In the genomic region with DNA sequence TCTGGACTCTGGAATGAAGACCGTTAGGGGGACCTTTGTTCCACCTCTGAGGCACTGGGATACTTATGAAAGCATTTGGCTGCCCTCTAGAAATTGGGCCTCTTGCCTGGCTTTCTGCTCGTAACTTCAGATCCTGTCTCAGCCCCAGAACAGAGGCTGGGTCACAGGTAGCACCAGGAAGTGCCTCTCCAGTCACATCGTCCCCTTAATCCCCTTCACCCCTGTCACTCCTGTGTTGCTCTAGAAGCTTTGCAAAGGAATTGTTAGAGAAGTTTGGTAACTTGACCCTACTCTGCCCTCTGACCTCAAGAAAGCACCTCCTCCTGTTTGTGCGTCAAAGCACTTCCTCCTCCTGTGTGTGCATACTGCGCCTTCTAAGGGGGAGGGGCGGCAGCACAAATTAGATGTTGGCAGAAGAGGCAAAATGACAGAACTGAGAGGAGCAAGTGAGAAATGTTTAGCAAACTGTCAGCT, we compare ENCODE assay signal across 12 cellular contexts.
A peak's percentile ranks its signal among the peaks of the same experiment; 100 is the strongest.
DNase-seq lines count a peak whose midpoint lies in the region; ATAC-seq, FAIRE-seq and TF ChIP-seq lines count a peak whose summit lies in the region.
"Had no signal": no experiment of that assay in that cellular context is flagged by ENCODE, and none has a peak within 500 bp of the region (broad histone marks: within the 10 kb centered on the region; RNA-seq: fewer than 3 reads in every experiment).

No MANE protein-coding gene starts in this region.

- no peak overlapping the region for H3K27ac ChIP-seq in liver (ENCODE audit: low read depth in 1 of 2, low read length in 2 of 2)
- H3K27ac ChIP-seq in HepG2 (ENCODE audit: extremely low read length, insufficient read depth, low read length): no peak overlapping the region
- peak overlapping the region; percentile 59 for H3K27ac ChIP-seq in thymus (ENCODE audit: low read depth)
- H3K27ac ChIP-seq: BLaER1 had no signal

- no peaks in the 10 kb centered on the region for H4K20me1 ChIP-seq in HepG2 (ENCODE audit: insufficient read depth, low read length)
- H4K20me1 ChIP-seq: BLaER1 had no signal

- no peaks in the 10 kb centered on the region for H3K9me3 ChIP-seq in liver (ENCODE audit: control insufficient read depth in 4 of 4, low read length in 3 of 4)
- H3K9me3 ChIP-seq in HepG2 (ENCODE audit: low read length): no peaks in the 10 kb centered on the region
- H3K9me3 ChIP-seq in thymus (ENCODE audit: control insufficient read depth): no peaks in the 10 kb centered on the region

- no peak for TF ChIP-seq EP300 in HepG2 (IDR thresholded peaks at IDR 0.05; ENCODE audit: low read depth in 2 of 2, low read length in 2 of 2)
- TF ChIP-seq EP300 in HepG2 (CRISPR knock-in tag; IDR thresholded peaks at IDR 0.05; ENCODE audit: borderline replicate concordance): no peak

- POLR2A ChIA-PET in HepG2 (lab: Yijun Ruan, JAX): no interaction called here

- TF ChIP-seq POLR2A in HepG2 (IDR thresholded peaks at IDR 0.05; ENCODE audit: insufficient read depth in 1 of 2, low read depth in 2 of 2, low read length in 2 of 2): no peak

- no peaks in the 10 kb centered on the region for H3K4me1 ChIP-seq in liver (ENCODE audit: control insufficient read depth in 4 of 4, insufficient read depth in 4 of 4, low read length in 3 of 4)
- H3K4me1 ChIP-seq in HepG2 (ENCODE audit: insufficient read depth, low read length): no peaks in the 10 kb centered on the region
- H3K4me1 ChIP-seq in thymus (ENCODE audit: control insufficient read depth, insufficient read depth, low read length): peaks cover 15% of the 10 kb centered on the region
- H3K4me1 ChIP-seq: BLaER1 had no signal

- TF ChIP-seq CTCF in liver (IDR thresholded peaks at IDR 0.05; ENCODE audit: low read depth, low read length, missing input control) (no peak), HepG2 (CRISPR knock-in tag; IDR thresholded peaks at IDR 0.05) (no peak), fibroblast of villous mesenchyme (IDR thresholded peaks at IDR 0.05; ENCODE audit: insufficient read depth, low read depth, low read length) (no peak)

- H3K9ac ChIP-seq in liver (ENCODE audit: low read depth in 1 of 2, low read length in 2 of 2) (no peak overlapping the region), HepG2 (ENCODE audit: insufficient read depth, low read depth, low read length) (no peak overlapping the region)
- H3K9ac ChIP-seq: BLaER1 had no signal

- TF ChIP-seq RAD21 in liver (IDR thresholded peaks at IDR 0.05) (peak in 1 of 2 donors; percentile 5), HepG2 (CRISPR knock-in tag; IDR thresholded peaks at IDR 0.05) (no peak)

- ATAC-seq in HepG2: no peak
- ATAC-seq in HG02623 (IDR thresholded peaks at IDR 0.05; ENCODE audit: unreplicated experiment): no peak
- no peak for ATAC-seq in HG02981 (IDR thresholded peaks at IDR 0.05; ENCODE audit: unreplicated experiment)

- 77% methylated on average over 6 of the region's 6 CpGs for WGBS in liver
- WGBS in HepG2 (ENCODE audit: low lambda C conversion rate): 90% methylated on average over 6 of the region's 6 CpGs
- 84% methylated on average over 6 of the region's 6 CpGs for WGBS in thymus

- H3K27me3 ChIP-seq in liver (ENCODE audit: control insufficient read depth in 4 of 4, insufficient read depth in 4 of 4, low read length in 3 of 4): no peaks in the 10 kb centered on the region
- H3K27me3 ChIP-seq in HepG2 (ENCODE audit: control insufficient read depth in 1 of 2, insufficient read depth in 2 of 2, low read length in 2 of 2): no peaks in the 10 kb centered on the region
- H3K27me3 ChIP-seq in thymus (ENCODE audit: control insufficient read depth, insufficient read depth): no peaks in the 10 kb centered on the region
- H3K27me3 ChIP-seq: BLaER1 had no signal

- intact Hi-C loops in HepG2 (cut with micrococcal nuclease; ENCODE audit: unreplicated experiment): no loop called here

- no peak overlapping the region for H3K4me2 ChIP-seq in HepG2 (ENCODE audit: low read depth, low read length)
- H3K4me2 ChIP-seq: BLaER1 had no signal

- DNase-seq in HepG2 (ENCODE audit: low spot score) (no peak), UCSD-AML1 (lab: John Stamatoyannopoulos, UW; ENCODE audit: unreplicated experiment) (peak; percentile 29), fibroblast of villous mesenchyme (ENCODE audit: low read depth) (peak; percentile 78), COR-L47 (lab: John Stamatoyannopoulos, UW) (no peak)
- DNase-seq: effector CD8-positive, alpha-beta T cell; NCI-H1930 had no signal

- H3K79me2 ChIP-seq in HepG2 (ENCODE audit: insufficient read depth, low read length): no peaks in the 10 kb centered on the region

- FAIRE-seq in HepG2 (lab: Jason Lieb, UNC): no peak

- CTCF ChIA-PET in HepG2 (lab: Yijun Ruan, JAX; ENCODE audit: low intra/inter-chr PET ratio, low total read pairs): no interaction called here

- H3K4me3 ChIP-seq in liver (ENCODE audit: low read depth in 1 of 3, low read length in 3 of 3): no peak overlapping the region
- H3K4me3 ChIP-seq in HepG2 (replicated peaks in 1 of 3; ENCODE audit: insufficient read depth in 1 of 3, low read depth in 2 of 3, low read length in 3 of 3): no peak overlapping the region
- H3K4me3 ChIP-seq in fibroblast of villous mesenchyme (ENCODE audit: low read depth, low read length): no peak overlapping the region
- no peak overlapping the region for H3K4me3 ChIP-seq in thymus (ENCODE audit: low read length)
- H3K4me3 ChIP-seq: BLaER1, lung had no signal

- in situ Hi-C loops in HepG2 (cut with HindIII; ENCODE audit: extremely low pct_ligation_motif_present, low pct_unique_long_range_greater_than_20kb): no loop called here

- H3K36me3 ChIP-seq in liver (ENCODE audit: control insufficient read depth in 4 of 4, insufficient read depth in 3 of 4, low read depth in 1 of 4, low read length in 3 of 4): peaks cover 0 to 15% (median 12%) of the 10 kb centered on the region in 4 donors
- peaks cover 19 to 58% of the 10 kb centered on the region in 2 experiments for H3K36me3 ChIP-seq in HepG2 (replicated peaks in 1 of 2; ENCODE audit: control insufficient read depth in 1 of 2, insufficient read depth in 2 of 2, low read length in 2 of 2)
- H3K36me3 ChIP-seq in thymus (ENCODE audit: control insufficient read depth, insufficient read depth): peaks cover 11% of the 10 kb centered on the region

- H2AFZ ChIP-seq in HepG2 (ENCODE audit: low read length): no peak overlapping the region

- BruUV-seq in HepG2 (replicated peaks; lab: Mats Ljungman, UMichigan): no TSS peak

TF ChIP-seq in liver, 16 proteins besides CTCF, POLR2A, EP300 and RAD21 (continues in another document):
- TF ChIP-seq NR2F2 (IDR thresholded peaks at IDR 0.05) (peak; percentile 96), EGR1 (IDR thresholded peaks at IDR 0.05; ENCODE audit: low read depth in 2 of 2) (no peak), GABPA (IDR thresholded peaks at IDR 0.05 in 1 of 2, conservative IDR thresholded peaks at IDR 0.05 in 1 of 2) (no peak)
- TF ChIP-seq, protein P1, sequence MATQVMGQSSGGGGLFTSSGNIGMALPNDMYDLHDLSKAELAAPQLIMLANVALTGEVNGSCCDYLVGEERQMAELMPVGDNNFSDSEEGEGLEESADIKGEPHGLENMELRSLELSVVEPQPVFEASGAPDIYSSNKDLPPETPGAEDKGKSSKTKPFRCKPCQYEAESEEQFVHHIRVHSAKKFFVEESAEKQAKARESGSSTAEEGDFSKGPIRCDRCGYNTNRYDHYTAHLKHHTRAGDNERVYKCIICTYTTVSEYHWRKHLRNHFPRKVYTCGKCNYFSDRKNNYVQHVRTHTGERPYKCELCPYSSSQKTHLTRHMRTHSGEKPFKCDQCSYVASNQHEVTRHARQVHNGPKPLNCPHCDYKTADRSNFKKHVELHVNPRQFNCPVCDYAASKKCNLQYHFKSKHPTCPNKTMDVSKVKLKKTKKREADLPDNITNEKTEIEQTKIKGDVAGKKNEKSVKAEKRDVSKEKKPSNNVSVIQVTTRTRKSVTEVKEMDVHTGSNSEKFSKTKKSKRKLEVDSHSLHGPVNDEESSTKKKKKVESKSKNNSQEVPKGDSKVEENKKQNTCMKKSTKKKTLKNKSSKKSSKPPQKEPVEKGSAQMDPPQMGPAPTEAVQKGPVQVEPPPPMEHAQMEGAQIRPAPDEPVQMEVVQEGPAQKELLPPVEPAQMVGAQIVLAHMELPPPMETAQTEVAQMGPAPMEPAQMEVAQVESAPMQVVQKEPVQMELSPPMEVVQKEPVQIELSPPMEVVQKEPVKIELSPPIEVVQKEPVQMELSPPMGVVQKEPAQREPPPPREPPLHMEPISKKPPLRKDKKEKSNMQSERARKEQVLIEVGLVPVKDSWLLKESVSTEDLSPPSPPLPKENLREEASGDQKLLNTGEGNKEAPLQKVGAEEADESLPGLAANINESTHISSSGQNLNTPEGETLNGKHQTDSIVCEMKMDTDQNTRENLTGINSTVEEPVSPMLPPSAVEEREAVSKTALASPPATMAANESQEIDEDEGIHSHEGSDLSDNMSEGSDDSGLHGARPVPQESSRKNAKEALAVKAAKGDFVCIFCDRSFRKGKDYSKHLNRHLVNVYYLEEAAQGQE (IDR thresholded peaks at IDR 0.05): no peak

TF ChIP-seq in HepG2, 621 proteins besides CTCF, POLR2A, EP300 and RAD21 (continues in another document):
- TF ChIP-seq ZNF550 (CRISPR knock-in tag; IDR thresholded peaks at IDR 0.05; ENCODE audit: borderline replicate concordance) (no peak), RXRB (CRISPR knock-in tag; IDR thresholded peaks at IDR 0.05; ENCODE audit: borderline replicate concordance) (no peak), NCOA1 (CRISPR knock-in tag; IDR thresholded peaks at IDR 0.05) (no peak), BRD4 (CRISPR knock-in tag; IDR thresholded peaks at IDR 0.05) (no peak), NR2F2 (IDR thresholded peaks at IDR 0.05; ENCODE audit: borderline replicate concordance, low read depth) (no peak), WIZ (CRISPR knock-in tag; IDR thresholded peaks at IDR 0.05) (no peak), ZNF34 (CRISPR knock-in tag; IDR thresholded peaks at IDR 0.05; ENCODE audit: borderline replicate concordance) (no peak), TEAD3 (CRISPR knock-in tag; optimal IDR thresholded peaks at IDR 0.05; ENCODE audit: borderline replicate concordance) (no peak), ZNF709 (CRISPR knock-in tag; IDR thresholded peaks at IDR 0.05) (no peak), ZNF510 (CRISPR knock-in tag; IDR thresholded peaks at IDR 0.05; ENCODE audit: low read depth) (no peak)

Comparison
In these comparisons a context has a peak if more than half of its experiments do, and no peak if none do; other contexts are left out.
1. DNase-seq: peak in UCSD-AML1 (single experiment) and fibroblast of villous mesenchyme (single experiment); none in HepG2 (single experiment) and COR-L47 (single experiment).